ENCODE assay signal across 14 cellular contexts in the genomic region with DNA sequence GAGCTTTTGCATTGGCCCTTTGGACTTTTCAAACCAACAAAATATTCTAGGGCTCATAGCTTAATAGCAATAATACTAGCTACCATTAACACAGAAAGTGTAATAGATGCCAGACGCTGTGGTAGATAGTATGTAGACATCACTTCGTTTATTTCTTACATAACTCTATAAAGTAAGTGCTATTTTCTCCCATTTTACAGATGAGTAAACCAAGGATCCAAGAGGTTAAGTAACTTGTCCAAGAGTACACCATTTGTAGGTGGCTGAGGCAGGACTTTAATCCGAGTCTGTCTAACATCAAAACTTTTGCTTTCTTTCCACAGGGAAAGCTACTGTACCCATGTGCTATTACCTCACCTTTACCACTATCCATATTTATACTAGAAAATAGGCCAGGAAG. TPM values are rescaled to one million over a fixed set of nuclear protein-coding genes. Genes with fewer than 3 reads are reported as not detected.
DNase-seq lines count a peak whose midpoint lies in the region; ATAC-seq and TF ChIP-seq lines count a peak whose summit lies in the region.
"Had no signal": no experiment of that assay in that cellular context is flagged by ENCODE, and none has a peak within 500 bp of the region (broad histone marks: within the 10 kb centered on the region; RNA-seq: fewer than 3 reads in every experiment).

No MANE protein-coding gene starts in this region.

- H3K4ac ChIP-seq in IMR-90 (ENCODE audit: low read depth, low read length): peak overlapping the region; percentile 25; the same call in 1 of the 2 replicates

- peaks cover 7 to 14% of the 10 kb centered on the region in 2 experiments; a peak in 3 of 4 replicates for H3K79me1 ChIP-seq in IMR-90 (ENCODE audit: low read depth in 1 of 2, low read length in 2 of 2)

- no peak overlapping the region for H3K4me3 ChIP-seq in left ventricle myocardium inferior
- H3K4me3 ChIP-seq in heart left ventricle: no peak overlapping the region
- H3K4me3 ChIP-seq in IMR-90 (ENCODE audit: insufficient read depth, low read depth, low read length): no peak overlapping the region
- no peak overlapping the region for H3K4me3 ChIP-seq in esophagus muscularis mucosa
- H3K4me3 ChIP-seq: BLaER1 had no signal

- no peak overlapping the region; the same call in 1 of the 2 replicates for H2BK20ac ChIP-seq in IMR-90 (ENCODE audit: low read depth, low read length)

- H3K9me1 ChIP-seq in IMR-90 (ENCODE audit: insufficient read depth, low read length): peaks cover 4% of the 10 kb centered on the region; the same call in 1 of the 2 replicates

- H2AK5ac ChIP-seq in IMR-90 (ENCODE audit: low read depth, low read length): no peak overlapping the region

- no peak for TF ChIP-seq EP300 in esophagus muscularis mucosa (IDR thresholded peaks at IDR 0.05)

- no peak for TF ChIP-seq CTCF in left ventricle myocardium inferior (IDR thresholded peaks at IDR 0.05; ENCODE audit: borderline replicate concordance)
- TF ChIP-seq CTCF in heart left ventricle (IDR thresholded peaks at IDR 0.05): no peak
- no peak for TF ChIP-seq CTCF in IMR-90 (conservative IDR thresholded peaks at IDR 0.05; ENCODE audit: low read depth, low read length)
- TF ChIP-seq CTCF in esophagus muscularis mucosa (IDR thresholded peaks at IDR 0.05): no peak

- DNase-seq in left ventricle myocardium inferior (no peak), heart left ventricle (no peak), IMR-90 (no peak), esophagus muscularis mucosa (ENCODE audit: extremely low spot score) (no peak), occipital lobe (lab: John Stamatoyannopoulos, UW) (no peak)
- DNase-seq in activated CD4-positive, alpha-beta T cell treated with anti-CD3 and anti-CD28 coated beads for 1 hour: no peak
- no peak for DNase-seq in activated CD4-positive, alpha-beta T cell treated with anti-CD3 and anti-CD28 coated beads, Interleukin-2, amount 10 ng/mL, durations not matched to agents 24 days and 14 days
- DNase-seq: 8988T, AML-193, DMS53, GF-D8, GOT3, H9 had no signal

- no peaks in the 10 kb centered on the region for H4K20me1 ChIP-seq in IMR-90 (ENCODE audit: insufficient read depth, low read length)
- H4K20me1 ChIP-seq: BLaER1 had no signal

- no peak overlapping the region for H3K4me3 Mint-ChIP-seq in activated CD4-positive, alpha-beta T cell treated with anti-CD3 and anti-CD28 coated beads, Interleukin-2, amount 10 ng/mL, durations not matched to agents 24 days and 14 days
- H3K4me3 Mint-ChIP-seq: H9 had no signal

- no peaks in the 10 kb centered on the region for H3K36me3 ChIP-seq in left ventricle myocardium inferior
- H3K36me3 ChIP-seq in heart left ventricle: no peaks in the 10 kb centered on the region
- H3K36me3 ChIP-seq in IMR-90 (ENCODE audit: control insufficient read depth, insufficient read depth, low read length): no peaks in the 10 kb centered on the region
- no peaks in the 10 kb centered on the region for H3K36me3 ChIP-seq in esophagus muscularis mucosa
- H3K36me3 ChIP-seq: BLaER1 had no signal

- in situ Hi-C loops in IMR-90 (cut with MboI; ENCODE audit: low sequenced_read_pairs): no loop called here

- BruUV-seq in IMR-90 (replicated peaks; lab: Mats Ljungman, UMichigan): no TSS peak

- H3K27ac ChIP-seq in left ventricle myocardium inferior (replicated peaks): peak overlapping the region; percentile 44
- peak overlapping the region in 3 of 12 donors; percentile 10 to 39 (median 32) for H3K27ac ChIP-seq in heart left ventricle
- H3K27ac ChIP-seq in IMR-90 (ENCODE audit: insufficient read depth, low read length): no peak overlapping the region
- peak overlapping the region in 3 of 4 donors; percentile 35 to 65 (median 43) for H3K27ac ChIP-seq in esophagus muscularis mucosa (replicated peaks in 1 of 4)
- H3K27ac ChIP-seq: BLaER1 had no signal

- no peak overlapping the region for H3K56ac ChIP-seq in IMR-90 (ENCODE audit: extremely low read depth, insufficient read depth, low read length)

- H2BK15ac ChIP-seq in IMR-90 (ENCODE audit: low read depth, low read length): peak overlapping the region; percentile 81; the same call in 1 of the 3 replicates

- H2BK5ac ChIP-seq in IMR-90 (ENCODE audit: low read depth, low read length, poor library complexity, severe bottlenecking): peak overlapping the region; percentile 17

- peak overlapping the region; percentile 61; the same call in 1 of the 2 replicates for H2BK120ac ChIP-seq in IMR-90 (ENCODE audit: low read depth, low read length)

- H3K9me3 Mint-ChIP-seq in activated CD4-positive, alpha-beta T cell treated with anti-CD3 and anti-CD28 coated beads, Interleukin-2, amount 10 ng/mL, durations not matched to agents 24 days and 14 days: no peaks in the 10 kb centered on the region
- H3K9me3 Mint-ChIP-seq: H9 had no signal

- H3K18ac ChIP-seq in IMR-90 (ENCODE audit: low read depth, low read length): peak overlapping the region; percentile 95; the same call in 1 of the 2 replicates

- no peak for TF ChIP-seq POLR2A in heart left ventricle (IDR thresholded peaks at IDR 0.05)
- TF ChIP-seq POLR2A in IMR-90 (IDR thresholded peaks at IDR 0.05; ENCODE audit: low read depth, low read length): no peak
- TF ChIP-seq POLR2A in esophagus muscularis mucosa (IDR thresholded peaks at IDR 0.05; ENCODE audit: low read depth): no peak

- POLR2A ChIA-PET in IMR-90 (lab: Charles Lee; ENCODE audit: unreplicated experiment): interaction anchor here (0.9 to 1.2 kb wide), 2 partner anchors 9 to 12 kb away, joined by 3 to 5 read pairs; partner anchors contain the start of gene EID1

- H3K9me3 ChIP-seq in left ventricle myocardium inferior (replicated peaks) (no peaks in the 10 kb centered on the region), heart left ventricle (no peaks in the 10 kb centered on the region), IMR-90 (ENCODE audit: control insufficient read depth, insufficient read depth, low read length) (no peaks in the 10 kb centered on the region), esophagus muscularis mucosa (no peaks in the 10 kb centered on the region)
- H3K9me3 ChIP-seq: BLaER1 had no signal

- intact Hi-C loops in left ventricle myocardium inferior (cut with micrococcal nuclease) (no loop called here), heart left ventricle (cut with DNase I) (no loop called here), IMR-90 (cut with micrococcal nuclease) (loop anchor here (5.0 kb wide), 1 partner anchor 47 kb away; no protein-coding TSS in a partner anchor), esophagus muscularis mucosa (cut with DNase I) (no loop called here)
- intact Hi-C loops in activated CD4-positive, alpha-beta T cell treated with anti-CD3 and anti-CD28 coated beads, Interleukin-2, amount 10 ng/mL, durations not matched to agents 24 days and 14 days (cut with micrococcal nuclease): loop anchor here (10.0 kb wide), 1 partner anchor 1245 kb away; no protein-coding TSS in a partner anchor

- H4K91ac ChIP-seq in IMR-90 (ENCODE audit: insufficient read depth, low read depth, low read length): no peak overlapping the region

- H3K4me2 ChIP-seq in IMR-90 (ENCODE audit: low read depth, low read length): no peak overlapping the region
- H3K4me2 ChIP-seq: BLaER1 had no signal

- H3K27me3 ChIP-seq in left ventricle myocardium inferior (ENCODE audit: low read depth): peaks cover 2% of the 10 kb centered on the region
- H3K27me3 ChIP-seq in heart left ventricle: no peaks in the 10 kb centered on the region
- H3K27me3 ChIP-seq in IMR-90 (ENCODE audit: control insufficient read depth, insufficient read depth, low read length): no peaks in the 10 kb centered on the region
- no peaks in the 10 kb centered on the region for H3K27me3 ChIP-seq in esophagus muscularis mucosa
- H3K27me3 ChIP-seq: BLaER1 had no signal

- no peaks in the 10 kb centered on the region for H3K4me1 ChIP-seq in left ventricle myocardium inferior
- H3K4me1 ChIP-seq in heart left ventricle: peaks cover 0 to 5% (median 0%) of the 10 kb centered on the region in 12 donors
- peaks cover 14% of the 10 kb centered on the region for H3K4me1 ChIP-seq in IMR-90 (ENCODE audit: control insufficient read depth, insufficient read depth, low read length)
- peaks cover 0 to 5% (median 0%) of the 10 kb centered on the region in 4 donors for H3K4me1 ChIP-seq in esophagus muscularis mucosa

- H4K8ac ChIP-seq in IMR-90 (ENCODE audit: low read depth in 2 of 2, low read length in 2 of 2): peak overlapping the region; percentile 25 to 40; a peak in 2 of 4 replicates

- peak overlapping the region; percentile 42; the same call in 1 of the 2 replicates for H4K5ac ChIP-seq in IMR-90 (ENCODE audit: low read depth, low read length)

- WGBS in heart left ventricle, 4 donors: 84 to 91% (median 85%) methylated on average over 3 of the region's 3 CpGs
- no CpG with 5 or more reads among the region's 3 CpGs for WGBS in IMR-90 (ENCODE audit: extremely low coverage in 2 of 2, insufficient read length in 1 of 2), 2 experiments
- 90% methylated on average over 3 of the region's 3 CpGs for WGBS in esophagus muscularis mucosa

- H3K14ac ChIP-seq in IMR-90 (replicated peaks; ENCODE audit: low read depth, low read length): peak overlapping the region; percentile 22; the same call in 1 of the 2 replicates

- no peak overlapping the region for H2AK9ac ChIP-seq in IMR-90 (replicated peaks; ENCODE audit: low read depth, low read length, poor library complexity)

- no peak overlapping the region for H3K27ac Mint-ChIP-seq in activated CD4-positive, alpha-beta T cell treated with anti-CD3 and anti-CD28 coated beads, Interleukin-2, amount 10 ng/mL, durations not matched to agents 24 days and 14 days

- peaks cover 20% of the 10 kb centered on the region for H3K4me1 Mint-ChIP-seq in activated CD4-positive, alpha-beta T cell treated with anti-CD3 and anti-CD28 coated beads, Interleukin-2, amount 10 ng/mL, durations not matched to agents 24 days and 14 days

- no peak overlapping the region; the same call in 1 of the 2 replicates for H3K23ac ChIP-seq in IMR-90 (ENCODE audit: low read depth, low read length)

- dilution Hi-C loops in IMR-90 (cut with HindIII; ENCODE audit: low sequenced_read_pairs, unreplicated experiment): no loop called here

- H2AFZ ChIP-seq in IMR-90 (replicated peaks; ENCODE audit: low read length, poor library complexity): no peak overlapping the region

- CTCF ChIA-PET in IMR-90 (lab: Yijun Ruan, JAX): interaction anchor here (1.0 to 1.4 kb wide), 2 partner anchors 16 to 256 kb away, joined by 3 read pairs; no protein-coding TSS in a partner anchor

- peaks cover 2% of the 10 kb centered on the region for H3K36me3 Mint-ChIP-seq in activated CD4-positive, alpha-beta T cell treated with anti-CD3 and anti-CD28 coated beads, Interleukin-2, amount 10 ng/mL, durations not matched to agents 24 days and 14 days (ENCODE audit: low read depth)

- H3K27me3 Mint-ChIP-seq in activated CD4-positive, alpha-beta T cell treated with anti-CD3 and anti-CD28 coated beads, Interleukin-2, amount 10 ng/mL, durations not matched to agents 24 days and 14 days: peaks cover 4% of the 10 kb centered on the region

- ATAC-seq in heart left ventricle: no peak
- no peak for ATAC-seq in IMR-90 (ENCODE audit: low read depth)

- no peak for TF ChIP-seq RAD21 in IMR-90 (IDR thresholded peaks at IDR 0.05; ENCODE audit: low read length)

- no peak overlapping the region for H3K9ac ChIP-seq in IMR-90 (ENCODE audit: low read depth, low read length)
- H3K9ac ChIP-seq: BLaER1 had no signal

RNA-seq across cellular contexts. Expression of gene EID1, which starts 12.0 kb away (rescaled TPM):
- total RNA-seq in left ventricle myocardium inferior (227 TPM), heart left ventricle (100 to 1,000 TPM; 169 to 393 (median 224) TPM), IMR-90 (2012; rRNA removed) (147 and 308 TPM in 2 replicates), esophagus muscularis mucosa (100 to 1,000 TPM; 250 to 391 (median 334) TPM), occipital lobe (215 TPM)
- polyA plus RNA-seq in heart left ventricle (100 to 1,000 TPM; 161 to 198 TPM), IMR-90 (2012; rRNA removed) (162 and 191 TPM in 2 replicates)
- 116 and 250 TPM in 2 replicates for polyA plus RNA-seq in IMR-90 (2012; cell fraction: cytosol; rRNA removed)
- polyA plus RNA-seq in IMR-90 (2012; cell fraction: nucleus; rRNA removed; ENCODE audit: low replicate concordance): 31.4 and 62.4 TPM in 2 replicates
- total RNA-seq in activated CD4-positive, alpha-beta T cell treated with anti-CD3 and anti-CD28 coated beads, Interleukin-2, amount 10 ng/mL, durations not matched to agents 24 days and 14 days: 192 and 209 TPM in 2 replicates

Comparison
In these comparisons a context has a peak if more than half of its experiments do, and no peak if none do; other contexts are left out.
1. intact Hi-C loops: an anchor here in IMR-90 (5.0 kb wide) and activated CD4-positive, alpha-beta T cell treated with anti-CD3 and anti-CD28 coated beads, Interleukin-2, amount 10 ng/mL, durations not matched to agents 24 days and 14 days (10.0 kb wide); none called in left ventricle myocardium inferior, heart left ventricle and esophagus muscularis mucosa.